In genomic region chr19:16452321-16452720, GRCh38 we compare ENCODE assay signal across 15 cellular contexts. TPM values are rescaled to one million over a fixed set of nuclear protein-coding genes. Genes with fewer than 3 reads are reported as not detected.
"Had no signal": no experiment of that assay in that cellular context is flagged by ENCODE, and none has a peak within 500 bp of the region (broad histone marks: within the 10 kb centered on the region; RNA-seq: fewer than 3 reads in every experiment).

No MANE protein-coding gene starts in this region.

- H3K27me3 Mint-ChIP-seq: activated CD8-positive, alpha-beta memory T cell treated with anti-CD3 and anti-CD28 coated beads, Interleukin-2, amount 10 ng/mL, durations not matched to agents 7 days and 5 days; activated naive CD8-positive, alpha-beta T cell had no signal

- H3K4me3 Mint-ChIP-seq: activated CD8-positive, alpha-beta memory T cell treated with anti-CD3 and anti-CD28 coated beads, Interleukin-2, amount 10 ng/mL, durations not matched to agents 7 days and 5 days; activated naive CD8-positive, alpha-beta T cell; neural progenitor cell; stimulated activated effector memory CD8-positive, alpha-beta T cell treated with anti-CD3 and anti-CD28 coated beads, Interleukin-12 subunit alpha, Interleukin-12 subunit beta, amount 100 ng/mL, for 72 hours; T-helper 2 cell treated with Interferon-gamma antibody and Interleukin-4, amounts not matched to agents 5 μg/mL and 100 μg/mL, for 36 hours had no signal

- ATAC-seq: activated CD8-positive, alpha-beta memory T cell treated with anti-CD3 and anti-CD28 coated beads, Interleukin-2, amount 10 ng/mL, durations not matched to agents 7 days and 5 days; stimulated activated effector memory CD8-positive, alpha-beta T cell treated with anti-CD3 and anti-CD28 coated beads, Interleukin-12 subunit alpha, Interleukin-12 subunit beta, amount 100 ng/mL, for 72 hours had no signal

- H3K27ac Mint-ChIP-seq: activated CD8-positive, alpha-beta memory T cell treated with anti-CD3 and anti-CD28 coated beads, Interleukin-2, amount 10 ng/mL, durations not matched to agents 7 days and 5 days; activated naive CD8-positive, alpha-beta T cell; neural progenitor cell; T-helper 2 cell treated with Interferon-gamma antibody and Interleukin-4, amounts not matched to agents 5 μg/mL and 100 μg/mL, for 36 hours had no signal

- H3K27me3 ChIP-seq: brain microvascular endothelial cell, neural progenitor cell, tibial artery had no signal

- DNase-seq: activated CD4-positive, alpha-beta T cell treated with anti-CD3 and anti-CD28 coated beads, Interleukin-2, amount 50 U/mL, for 4 hours; activated CD4-positive, CD25-positive, alpha-beta regulatory T cell treated with anti-CD3 and anti-CD28 coated beads, Interleukin-2, amount 50 U/mL, for 72 hours; activated CD8-positive, alpha-beta memory T cell treated with anti-CD3 and anti-CD28 coated beads, Interleukin-2, amount 10 ng/mL, durations not matched to agents 7 days and 5 days; activated gamma-delta T cell; activated T-cell treated with anti-CD3 and anti-CD28 coated beads, Interleukin-2, amount 50 U/mL, for 48 hours; brain microvascular endothelial cell; cerebellar nuclear complex; tibial artery had no signal

- H3K27ac ChIP-seq: brain microvascular endothelial cell, neural progenitor cell, parathyroid adenoma had no signal

- H3K4me3 ChIP-seq: neural progenitor cell, tibial artery had no signal

- H3K36me3 ChIP-seq: brain microvascular endothelial cell, neural progenitor cell, tibial artery had no signal

- H3K9me3 ChIP-seq: tibial artery had no signal

- H3K9me3 Mint-ChIP-seq: neural progenitor cell had no signal

RNA-seq across cellular contexts. Expression of gene CALR3, which starts 43.6 kb away (rescaled TPM):
- total RNA-seq: activated CD8-positive, alpha-beta memory T cell treated with anti-CD3 and anti-CD28 coated beads, Interleukin-2, amount 10 ng/mL, durations not matched to agents 7 days and 5 days; dermis microvascular lymphatic vessel endothelial cell; myocyte had no signal
